In genomic region chr15:69065981-69066645, GRCh38 we compare ENCODE assay signal across 27 cellular contexts. TPM values are rescaled to one million over a fixed set of nuclear protein-coding genes. Genes with fewer than 3 reads are reported as not detected.
"Had no signal": no experiment of that assay in that cellular context is flagged by ENCODE, and none has a peak within 500 bp of the region (broad histone marks: within the 10 kb centered on the region; RNA-seq: fewer than 3 reads in every experiment).

No MANE protein-coding gene starts in this region.

- H3K4me3 Mint-ChIP-seq: memory B cell; naive B cell; nephron; neural progenitor cell; stimulated activated effector memory CD8-positive, alpha-beta T cell treated with anti-CD3 and anti-CD28 coated beads, Interleukin-12 subunit alpha, Interleukin-12 subunit beta, amount 100 ng/mL, for 72 hours; type B pancreatic cell had no signal

- H3K36me3 ChIP-seq: lower lobe of right lung, neural progenitor cell, right lobe of liver, stomach, thyroid gland had no signal

- H3K27ac ChIP-seq: dorsolateral prefrontal cortex, hepatocyte, lower lobe of right lung, neural progenitor cell, parathyroid adenoma, right lobe of liver, stomach, thyroid gland had no signal

- FAIRE-seq: colon, frontal cortex had no signal

- H3K4me1 ChIP-seq: lower lobe of right lung, neural progenitor cell, right lobe of liver, stomach, thyroid gland had no signal

- H3K4me2 ChIP-seq: hepatocyte, neural progenitor cell, smooth muscle cell had no signal

- H3K4me3 ChIP-seq: dorsolateral prefrontal cortex, hepatocyte, lower lobe of right lung, neural progenitor cell, right lobe of liver, smooth muscle cell, stomach, thyroid gland had no signal

- H3K9ac ChIP-seq: neural progenitor cell, parathyroid adenoma had no signal

- H3K79me2 ChIP-seq: hepatocyte, parathyroid adenoma had no signal

- H2AFZ ChIP-seq: hepatocyte, neural progenitor cell, parathyroid adenoma had no signal

- H3K4me1 Mint-ChIP-seq: memory B cell; nephron; stimulated activated effector memory CD8-positive, alpha-beta T cell treated with anti-CD3 and anti-CD28 coated beads, Interleukin-12 subunit alpha, Interleukin-12 subunit beta, amount 100 ng/mL, for 72 hours had no signal

- H3K27me3 ChIP-seq: dorsolateral prefrontal cortex, hepatocyte, neural progenitor cell, right lobe of liver, thyroid gland had no signal

- H3K27ac Mint-ChIP-seq: memory B cell; nephron; progenitor cell of endocrine pancreas; stimulated activated effector memory CD8-positive, alpha-beta T cell treated with anti-CD3 and anti-CD28 coated beads, Interleukin-12 subunit alpha, Interleukin-12 subunit beta, amount 100 ng/mL, for 72 hours; type B pancreatic cell had no signal

- ATAC-seq: left cardiac atrium; left ventricle myocardium superior; lower lobe of right lung; stimulated activated effector memory CD8-positive, alpha-beta T cell treated with anti-CD3 and anti-CD28 coated beads, Interleukin-12 subunit alpha, Interleukin-12 subunit beta, amount 100 ng/mL, for 72 hours had no signal

- H3K9me3 ChIP-seq: lower lobe of right lung, stomach, thyroid gland had no signal

- H3K36me3 Mint-ChIP-seq: memory B cell; naive B cell; stimulated activated effector memory CD8-positive, alpha-beta T cell treated with anti-CD3 and anti-CD28 coated beads, Interleukin-12 subunit alpha, Interleukin-12 subunit beta, amount 100 ng/mL, for 72 hours; type B pancreatic cell had no signal

- DNase-seq: dorsolateral prefrontal cortex; effector CD4-positive, alpha-beta T cell; head of caudate nucleus; left cardiac atrium; left ventricle myocardium superior; lower lobe of right lung; naive B cell; right lobe of liver; stimulated activated CD4-positive, alpha-beta T cell treated with anti-CD3 and anti-CD28 coated beads, Interleukin-12 subunit alpha, Interleukin-12 subunit beta, amount 100 ng/mL, for 4 hours; stimulated activated CD4-positive, alpha-beta T cell treated with anti-CD3 and anti-CD28 coated beads, Interleukin-1b, Interleukin-23, amount 100 ng/mL, for 48 hours; stimulated activated CD4-positive, alpha-beta T cell treated with anti-CD3 and anti-CD28 coated beads, Interleukin-4, amount 100 ng/mL, for 24 hours; stimulated activated naive CD4-positive, alpha-beta T cell treated with Interleukin-2 at 50 U/mL for 16 hours; stomach; thyroid gland had no signal

RNA-seq across cellular contexts. Expression of gene NOX5, which starts 51.6 kb away (rescaled TPM):
- total RNA-seq: left ventricle myocardium superior, lower lobe of right lung, mononuclear cell, progenitor cell of endocrine pancreas, temporal lobe had no signal
- polyA plus RNA-seq: hepatocyte had no signal
